8 cellular contexts compared by ENCODE assay signal in genomic region chr3:115790759-115791158, GRCh38.
A peak's percentile ranks its signal among the peaks of the same experiment; 100 is the strongest.
DNase-seq lines count a peak whose midpoint lies in the region; ATAC-seq and TF ChIP-seq lines count a peak whose summit lies in the region.

No MANE protein-coding gene starts in this region.

- no peak overlapping the region for H3K4me3 Mint-ChIP-seq in activated CD8-positive, alpha-beta T cell treated with anti-CD3 and anti-CD28 coated beads for 36 hours

- POLR2A ChIA-PET in activated CD8-positive, alpha-beta T cell treated with anti-CD3 and anti-CD28 coated beads for 36 hours (lab: Charles Lee): no interaction called here

- H3K4me1 Mint-ChIP-seq in activated CD8-positive, alpha-beta T cell treated with anti-CD3 and anti-CD28 coated beads for 36 hours (ENCODE audit: low read depth): peaks cover 33% of the 10 kb centered on the region

- TF ChIP-seq CTCF in activated CD8-positive, alpha-beta T cell treated with anti-CD3 and anti-CD28 coated beads for 36 hours (IDR thresholded peaks at IDR 0.05): no peak

- peak overlapping the region; percentile 66 for H3K27ac Mint-ChIP-seq in activated CD8-positive, alpha-beta T cell treated with anti-CD3 and anti-CD28 coated beads for 36 hours

- intact Hi-C loops in activated CD8-positive, alpha-beta T cell treated with anti-CD3 and anti-CD28 coated beads for 36 hours (cut with micrococcal nuclease): no loop called here

- in situ Hi-C loops in Caki2 (cut with HindIII; ENCODE audit: low pct_unique_long_range_greater_than_20kb, low sequenced_read_pairs): no loop called here

- CTCF ChIA-PET in activated CD8-positive, alpha-beta T cell treated with anti-CD3 and anti-CD28 coated beads for 36 hours (lab: Charles Lee): interaction anchor here (1.4 to 2.2 kb wide), 2 partner anchors 24 to 28 kb away, joined by 3 to 6 read pairs; no protein-coding TSS in a partner anchor

- no peaks in the 10 kb centered on the region for H3K36me3 Mint-ChIP-seq in activated CD8-positive, alpha-beta T cell treated with anti-CD3 and anti-CD28 coated beads for 36 hours (ENCODE audit: low read depth)

- peak; percentile 56 for ATAC-seq in HG03565 (IDR thresholded peaks at IDR 0.05; ENCODE audit: unreplicated experiment)
- peak; percentile 94 for ATAC-seq in activated CD8-positive, alpha-beta T cell treated with anti-CD3 and anti-CD28 coated beads for 36 hours
- no peak for ATAC-seq in GM18873 (IDR thresholded peaks at IDR 0.05; ENCODE audit: low FRiP score, unreplicated experiment)
- no peak for ATAC-seq in GM21576 (IDR thresholded peaks at IDR 0.05; ENCODE audit: unreplicated experiment)

- DNase-seq in Caki2 (ENCODE audit: low read depth): peak; percentile 78
- DNase-seq in activated CD8-positive, alpha-beta T cell treated with anti-CD3 and anti-CD28 coated beads for 36 hours: peak; percentile 80
- DNase-seq in fibroblast of peridontal ligament (ENCODE audit: extremely low read depth): peak; percentile 96
- peak in 2 of 3 experiments; percentile 30 to 47 for DNase-seq in stimulated activated CD4-positive, alpha-beta T cell treated with anti-CD3 and anti-CD28 coated beads, TNF-alpha, amount 100 ng/mL, for 4 hours (ENCODE audit: low read depth in 3 of 3)
- no peak for DNase-seq in NCI-H1092 (lab: John Stamatoyannopoulos, UW)

- no peaks in the 10 kb centered on the region for H3K27me3 Mint-ChIP-seq in activated CD8-positive, alpha-beta T cell treated with anti-CD3 and anti-CD28 coated beads for 36 hours

- H3K9me3 Mint-ChIP-seq in activated CD8-positive, alpha-beta T cell treated with anti-CD3 and anti-CD28 coated beads for 36 hours: no peaks in the 10 kb centered on the region

Comparison
In these comparisons a context has a peak if more than half of its experiments do, and no peak if none do; other contexts are left out.
1. ATAC-seq: peak in HG03565 (single experiment) and activated CD8-positive, alpha-beta T cell treated with anti-CD3 and anti-CD28 coated beads for 36 hours (single experiment); none in GM18873 (single experiment) and GM21576 (single experiment).